Comparison of ENCODE assay signal across 1 cellular context in genomic region chr11:112614605-112615004, GRCh38.
TF ChIP-seq lines count a peak whose summit lies in the region.

No MANE protein-coding gene starts in this region.

TF ChIP-seq in SK-N-SH, 30 proteins besides CTCF, POLR2A, EP300 and RAD21 (continued from another document):
- no peak for TF ChIP-seq GABPA (IDR thresholded peaks at IDR 0.05; ENCODE audit: low read depth)
- TF ChIP-seq POLR2AphosphoS5 (IDR thresholded peaks at IDR 0.05; ENCODE audit: low read depth, low read length), result no peak
- TF ChIP-seq SMC3 (IDR thresholded peaks at IDR 0.05; ENCODE audit: low read depth, low read length), result no peak
TF ChIP-seq in SK-N-SH: peak in this region for 0.
